ENCODE assay signal across 1 cellular context in genomic region chr4:122661661-122662160, GRCh38.
TF ChIP-seq lines count a peak whose summit lies in the region.

No MANE protein-coding gene starts in this region.

TF ChIP-seq in IMR-90, 13 proteins besides CTCF, POLR2A, EP300 and RAD21 (continued from another document):
- TF ChIP-seq SMC3 (IDR thresholded peaks at IDR 0.05; ENCODE audit: low read depth, low read length), result no peak
- no peak for TF ChIP-seq RCOR1 (IDR thresholded peaks at IDR 0.05; ENCODE audit: insufficient replicate concordance, low read length)
